Comparison of ENCODE assay signal across 1 cellular context in genomic region chr9:129641751-129642585, GRCh38.
TF ChIP-seq lines count a peak whose summit lies in the region.

Gene ASB6 (minus strand): TSS chr9:129642151. CDS start chr9:129641999, 152 bp downstream.

TF ChIP-seq in K562, 482 proteins besides CTCF, POLR2A, EP300 and RAD21 (continued from another document and continues in another):
- TF ChIP-seq SIX5 (IDR thresholded peaks at IDR 0.05; ENCODE audit: borderline replicate concordance in 1 of 2, insufficient read depth in 1 of 2, low read depth in 1 of 2, low read length in 2 of 2) (peak in 1 of 2 experiments; percentile 17; a peak in 1 of 4 replicates), NCOA4 (IDR thresholded peaks at IDR 0.05; ENCODE audit: partially characterized antibody) (no peak), REST (CRISPR knock-in tag; IDR thresholded peaks at IDR 0.05; ENCODE audit: low read depth) (peak; percentile 78; the same call in 1 of the 2 replicates), GABPA (tag; conservative IDR thresholded peaks at IDR 0.05; ENCODE audit: low read depth) (peak; percentile 99), SP1 (CRISPR knock-in tag; IDR thresholded peaks at IDR 0.05) (peak; percentile 99), FOSL1 (tag; conservative IDR thresholded peaks at IDR 0.05) (peak; percentile 40; the same call in 1 of the 2 replicates), THAP12 (CRISPR knock-in tag; IDR thresholded peaks at IDR 0.05) (peak; percentile 100), STAT6 (CRISPR knock-in tag; IDR thresholded peaks at IDR 0.05) (peak; percentile 97), RNF2 (IDR thresholded peaks at IDR 0.05) (peak; percentile 70), CTCFL (IDR thresholded peaks at IDR 0.05; ENCODE audit: borderline replicate concordance, insufficient read depth, low read depth, low read length, poor library complexity, severe bottlenecking) (peak; percentile 98), TBP (optimal IDR thresholded peaks at IDR 0.05; ENCODE audit: low read depth, low read length) (peak; percentile 55), HMBOX1 (IDR thresholded peaks at IDR 0.05) (no peak), ZNF12 (CRISPR knock-in tag; IDR thresholded peaks at IDR 0.05) (0 out of 2 replicates have a peak, but pooled peaks have one; percentile 1), KDM5B (IDR thresholded peaks at IDR 0.05; ENCODE audit: insufficient replicate concordance, low read depth, low read length) (peak; percentile 76), ZNF347 (CRISPR knock-in tag; IDR thresholded peaks at IDR 0.05; ENCODE audit: low read depth) (no peak), RBBP5 (IDR thresholded peaks at IDR 0.05; ENCODE audit: borderline replicate concordance, insufficient read depth, low read length, poor library complexity, severe bottlenecking) (peak; percentile 96), ZNF384 (IDR thresholded peaks at IDR 0.05; ENCODE audit: low read depth, low read length) (peak; percentile 20; the same call in 1 of the 2 replicates), HINFP (tag; conservative IDR thresholded peaks at IDR 0.05; ENCODE audit: low read depth) (peak; percentile 97), STAG1 (CRISPR knock-in tag; IDR thresholded peaks at IDR 0.05; ENCODE audit: borderline replicate concordance) (peak; percentile 92), ZNF121 (CRISPR knock-in tag; conservative IDR thresholded peaks at IDR 0.05) (no peak), NFIC (IDR thresholded peaks at IDR 0.05) (peak; percentile 53), ZBED1 (IDR thresholded peaks at IDR 0.05) (peak; percentile 55; the same call in 1 of the 2 replicates), E2F5 (CRISPR knock-in tag; IDR thresholded peaks at IDR 0.05) (peak; percentile 87; the same call in 1 of the 2 replicates), ZFP91 (CRISPR knock-in tag; IDR thresholded peaks at IDR 0.05) (peak; percentile 72; the same call in 1 of the 2 replicates), ZNF217 (CRISPR knock-in tag; IDR thresholded peaks at IDR 0.05) (no peak), PYGO2 (tag; IDR thresholded peaks at IDR 0.05) (no peak), ZNF134 (CRISPR knock-in tag; conservative IDR thresholded peaks at IDR 0.05) (peak; percentile 95), TOE1 (IDR thresholded peaks at IDR 0.05; ENCODE audit: borderline replicate concordance) (peak; percentile 43; the same call in 1 of the 2 replicates), TOE1 (CRISPR knock-in tag; IDR thresholded peaks at IDR 0.05; ENCODE audit: borderline replicate concordance, low read depth) (no peak), CHD1 (IDR thresholded peaks at IDR 0.05; ENCODE audit: low read length) (no peak), MAZ (CRISPR knock-in tag; conservative IDR thresholded peaks at IDR 0.05 in 1 of 2, IDR thresholded peaks at IDR 0.05 in 1 of 2) (peak; percentile 92 to 97), PHF8 (IDR thresholded peaks at IDR 0.05; ENCODE audit: borderline replicate concordance, low read length) (peak; percentile 91; the same call in 1 of the 2 replicates), FOXP1 (CRISPR knock-in tag; IDR thresholded peaks at IDR 0.05) (peak; percentile 98), PHF20 (IDR thresholded peaks at IDR 0.05; ENCODE audit: partially characterized antibody) (peak; percentile 87), ZNF24 (IDR thresholded peaks at IDR 0.05) (peak; percentile 46; the same call in 1 of the 2 replicates), BCLAF1 (IDR thresholded peaks at IDR 0.05; ENCODE audit: borderline replicate concordance in 1 of 2, control insufficient read depth in 1 of 2, low read depth in 2 of 2, low read length in 1 of 2) (peak in 1 of 2 experiments; percentile 90; a peak in 2 of 4 replicates), ELF1 (tag; IDR thresholded peaks at IDR 0.05) (peak; percentile 83), ZBTB9 (CRISPR knock-in tag; IDR thresholded peaks at IDR 0.05) (peak; percentile 51; the same call in 1 of the 2 replicates)
